Comparison of ENCODE assay signal across 8 cellular contexts in genomic region chr1:203327684-203328457, GRCh38.
A peak's percentile ranks its signal among the peaks of the same experiment; 100 is the strongest.
DNase-seq lines count a peak whose midpoint lies in the region; ATAC-seq and TF ChIP-seq lines count a peak whose summit lies in the region.

No MANE protein-coding gene starts in this region.

- ATAC-seq in GM19351 (IDR thresholded peaks at IDR 0.05; ENCODE audit: unreplicated experiment) = peak; percentile 28
- peak; percentile 30 for ATAC-seq in HG03439 (IDR thresholded peaks at IDR 0.05; ENCODE audit: unreplicated experiment)

- peak overlapping the region; percentile 97 to 98 (median 97) for H3K27ac Mint-ChIP-seq in nephron

- DNase-seq in COR-L47 (lab: John Stamatoyannopoulos, UW) (peak; percentile 45), NOMO-1 treated with dmso at 0.1 percent for 144 hours (lab: John Stamatoyannopoulos, UW; ENCODE audit: unreplicated experiment) (peak; percentile 85), fibroblast of pulmonary artery (ENCODE audit: low read depth) (peak; percentile 53), OCI-M2 (lab: John Stamatoyannopoulos, UW; ENCODE audit: unreplicated experiment) (no peak)
- DNase-seq in activated T-helper 9 cell treated with anti-CD3 and anti-CD28 coated beads, Interleukin-2, amount 50 U/mL, for 16 hours (ENCODE audit: low read depth) = peak; percentile 46

- peaks cover 63% of the 10 kb centered on the region for H3K4me1 Mint-ChIP-seq in nephron

- no peaks in the 10 kb centered on the region for H3K9me3 Mint-ChIP-seq in nephron

- peak overlapping the region; percentile 78 to 80 (median 80) for H3K4me3 Mint-ChIP-seq in nephron

- peak overlapping the region; percentile 52 for H3K4me3 ChIP-seq in fibroblast of pulmonary artery (replicated peaks; ENCODE audit: low read depth, low read length)

- no peaks in the 10 kb centered on the region for H3K27me3 Mint-ChIP-seq in nephron (ENCODE audit: low read depth)

- H3K36me3 Mint-ChIP-seq in nephron (ENCODE audit: low read depth) = no peaks in the 10 kb centered on the region

- TF ChIP-seq CTCF in fibroblast of pulmonary artery (IDR thresholded peaks at IDR 0.05; ENCODE audit: low read length, missing control alignments) = peak; percentile 46
- peak in 2 of 3 experiments; percentile 31 to 51 for TF ChIP-seq CTCF in nephron (IDR thresholded peaks at IDR 0.05; ENCODE audit: unreplicated experiment in 3 of 3)
